ENCODE assay signal across 8 cellular contexts in genomic region chr1:183842817-183843187, GRCh38. TPM values are rescaled to one million over a fixed set of nuclear protein-coding genes. Genes with fewer than 3 reads are reported as not detected.
DNase-seq lines count a peak whose midpoint lies in the region; ATAC-seq, FAIRE-seq and TF ChIP-seq lines count a peak whose summit lies in the region.

No MANE protein-coding gene starts in this region.

- DNase-seq in osteocyte (ENCODE audit: extremely low spot score, unreplicated experiment) (no peak), NCI-H1105 treated with DMSO at 0.1 percent for 48 hours (lab: John Stamatoyannopoulos, UW) (no peak), head of caudate nucleus (no peak)
- no peak for DNase-seq in stimulated activated CD8-positive, alpha-beta memory T cell treated with anti-CD3 and anti-CD28 coated beads, Interleukin-4, amount 100 ng/mL, for 48 hours
- DNase-seq in activated CD4-positive, alpha-beta T cell treated with anti-CD3 and anti-CD28 coated beads for 1 hour, result no peak

- peak; percentile 30 for ATAC-seq in GM18861 (IDR thresholded peaks at IDR 0.05; ENCODE audit: unreplicated experiment)
- ATAC-seq in HG02571 (IDR thresholded peaks at IDR 0.05; ENCODE audit: unreplicated experiment), result peak; percentile 37

- peak; percentile 5 for FAIRE-seq in TTC549 (lab: Jason Lieb, UNC)

- peak overlapping the region; percentile 94 for H3K27ac Mint-ChIP-seq in osteocyte (ENCODE audit: unreplicated experiment)

- no peaks in the 10 kb centered on the region for H3K9me3 Mint-ChIP-seq in osteocyte (ENCODE audit: unreplicated experiment)

- no peaks in the 10 kb centered on the region for H3K27me3 Mint-ChIP-seq in osteocyte (ENCODE audit: unreplicated experiment)

- peaks cover 29% of the 10 kb centered on the region for H3K36me3 Mint-ChIP-seq in osteocyte (ENCODE audit: unreplicated experiment)

- no peak for TF ChIP-seq CTCF in osteocyte (IDR thresholded peaks at IDR 0.05)

- H3K4me1 Mint-ChIP-seq in osteocyte (ENCODE audit: unreplicated experiment), result peaks cover 75% of the 10 kb centered on the region

- peak overlapping the region; percentile 66 for H3K4me3 Mint-ChIP-seq in osteocyte (ENCODE audit: unreplicated experiment)

- intact Hi-C loops in head of caudate nucleus (cut with DNase I), result no loop called here

RNA-seq across cellular contexts. Expression of gene RGL1, which starts 37.9 kb away (rescaled TPM):
- total RNA-seq in osteocyte, result 68.1 and 69.4 TPM in 2 replicates
